In the genomic region with DNA sequence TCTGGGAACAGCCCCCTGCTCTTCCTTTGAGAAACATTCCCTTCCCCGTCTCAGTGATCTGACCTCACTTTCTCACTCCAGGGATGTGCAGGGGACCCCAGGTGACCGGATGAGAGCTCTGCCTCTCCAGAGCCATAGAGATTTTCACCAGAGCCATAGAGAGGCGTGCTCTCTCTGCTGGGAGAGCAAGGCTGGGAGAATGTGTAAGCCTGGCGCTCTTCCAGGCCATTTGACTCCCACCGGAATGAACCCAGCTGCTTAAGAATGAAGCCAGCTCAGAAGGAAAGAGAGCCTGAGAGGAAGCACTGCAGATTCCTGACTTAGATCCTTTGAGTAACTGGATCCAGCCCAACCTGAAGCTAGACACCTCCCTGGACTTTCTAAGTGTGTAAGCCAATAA, we compare ENCODE assay signal across 13 cellular contexts.
A peak's percentile ranks its signal among the peaks of the same experiment; 100 is the strongest.
DNase-seq lines count a peak whose midpoint lies in the region; ATAC-seq and TF ChIP-seq lines count a peak whose summit lies in the region.
"Had no signal": no experiment of that assay in that cellular context is flagged by ENCODE, and none has a peak within 500 bp of the region (broad histone marks: within the 10 kb centered on the region; RNA-seq: fewer than 3 reads in every experiment).

No MANE protein-coding gene starts in this region.

- no peaks in the 10 kb centered on the region for H3K36me3 ChIP-seq in heart right ventricle
- H3K36me3 ChIP-seq: SJSA1 had no signal

- no peaks in the 10 kb centered on the region for H3K9me3 ChIP-seq in heart right ventricle
- H3K9me3 ChIP-seq: body of pancreas, SJSA1 had no signal

- no peak for TF ChIP-seq CTCF in heart right ventricle (IDR thresholded peaks at IDR 0.05)
- no peak for TF ChIP-seq CTCF in omental fat pad (IDR thresholded peaks at IDR 0.05)

- ATAC-seq in SK-N-SH treated with all-trans-retinoic acid at 6 μM for 48 hours (peak; percentile 59), heart right ventricle (peak; percentile 14 to 64 (median 56)), omental fat pad (ENCODE audit: low FRiP score) (no peak)
- ATAC-seq: body of pancreas had no signal

- DNase-seq in NCI-H1105 treated with DMSO at 0.1 percent for 48 hours (lab: John Stamatoyannopoulos, UW): peak; percentile 13
- DNase-seq in NCI-H1105 (lab: John Stamatoyannopoulos, UW): no peak
- peak; percentile 34 to 48 for DNase-seq in heart right ventricle
- DNase-seq in skeletal muscle cell (ENCODE audit: low read depth): peak; percentile 66
- no peak for DNase-seq in epidermal melanocyte (ENCODE audit: insufficient read length, low spot score)
- no peak for DNase-seq in NCI-H187 treated with DMSO at 0.1 percent for 48 hours (lab: John Stamatoyannopoulos, UW)
- DNase-seq in omental fat pad (ENCODE audit: low spot score): no peak
- DNase-seq: naive B cell, NCI-H1930 had no signal

- peaks cover 0 to 26% (median 4%) of the 10 kb centered on the region in 7 donors for H3K27me3 ChIP-seq in heart right ventricle
- H3K27me3 ChIP-seq: body of pancreas, SJSA1 had no signal

- H3K4me1 ChIP-seq in heart right ventricle: peaks cover 0 to 18% (median 1%) of the 10 kb centered on the region in 9 donors

- 12 to 25% methylated on average over 5 of the region's 5 CpGs for WGBS in heart right ventricle, 2 donors

- intact Hi-C loops in heart right ventricle (cut with DNase I): no loop called here

- H3K27ac ChIP-seq in heart right ventricle: peak overlapping the region in 1 of 10 donors; percentile 30
- H3K27ac ChIP-seq: 22Rv1, body of pancreas, SJSA1 had no signal

- H3K4me3 ChIP-seq in heart right ventricle: no peak overlapping the region
- H3K4me3 ChIP-seq in skeletal muscle cell (ENCODE audit: low read depth, low read length): peak overlapping the region; percentile 5
- H3K4me3 ChIP-seq: body of pancreas, SJSA1 had no signal

TF ChIP-seq in SK-N-SH treated with all-trans-retinoic acid at 6 μM for 48 hours, 23 proteins besides CTCF, POLR2A, EP300 and RAD21:
- TF ChIP-seq ESRRG (CRISPR knock-in tag; IDR thresholded peaks at IDR 0.05): no peak
- no peak for TF ChIP-seq CREB5 (CRISPR knock-in tag; IDR thresholded peaks at IDR 0.05; ENCODE audit: low read depth)
- TF ChIP-seq PATZ1 (CRISPR knock-in tag; IDR thresholded peaks at IDR 0.05; ENCODE audit: borderline replicate concordance): no peak
- TF ChIP-seq, protein P1, sequence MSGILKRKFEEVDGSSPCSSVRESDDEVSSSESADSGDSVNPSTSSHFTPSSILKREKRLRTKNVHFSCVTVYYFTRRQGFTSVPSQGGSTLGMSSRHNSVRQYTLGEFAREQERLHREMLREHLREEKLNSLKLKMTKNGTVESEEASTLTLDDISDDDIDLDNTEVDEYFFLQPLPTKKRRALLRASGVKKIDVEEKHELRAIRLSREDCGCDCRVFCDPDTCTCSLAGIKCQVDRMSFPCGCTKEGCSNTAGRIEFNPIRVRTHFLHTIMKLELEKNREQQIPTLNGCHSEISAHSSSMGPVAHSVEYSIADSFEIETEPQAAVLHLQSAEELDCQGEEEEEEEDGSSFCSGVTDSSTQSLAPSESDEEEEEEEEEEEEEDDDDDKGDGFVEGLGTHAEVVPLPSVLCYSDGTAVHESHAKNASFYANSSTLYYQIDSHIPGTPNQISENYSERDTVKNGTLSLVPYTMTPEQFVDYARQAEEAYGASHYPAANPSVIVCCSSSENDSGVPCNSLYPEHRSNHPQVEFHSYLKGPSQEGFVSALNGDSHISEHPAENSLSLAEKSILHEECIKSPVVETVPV (CRISPR knock-in tag; IDR thresholded peaks at IDR 0.05): no peak
- no peak for TF ChIP-seq TOX (CRISPR knock-in tag; IDR thresholded peaks at IDR 0.05; ENCODE audit: borderline replicate concordance)
- TF ChIP-seq ZC3H10 (CRISPR knock-in tag; IDR thresholded peaks at IDR 0.05): no peak
- no peak for TF ChIP-seq ZNF8 (CRISPR knock-in tag; IDR thresholded peaks at IDR 0.05)
- TF ChIP-seq ISL1 (CRISPR knock-in tag; IDR thresholded peaks at IDR 0.05): no peak
- TF ChIP-seq, protein P2, sequence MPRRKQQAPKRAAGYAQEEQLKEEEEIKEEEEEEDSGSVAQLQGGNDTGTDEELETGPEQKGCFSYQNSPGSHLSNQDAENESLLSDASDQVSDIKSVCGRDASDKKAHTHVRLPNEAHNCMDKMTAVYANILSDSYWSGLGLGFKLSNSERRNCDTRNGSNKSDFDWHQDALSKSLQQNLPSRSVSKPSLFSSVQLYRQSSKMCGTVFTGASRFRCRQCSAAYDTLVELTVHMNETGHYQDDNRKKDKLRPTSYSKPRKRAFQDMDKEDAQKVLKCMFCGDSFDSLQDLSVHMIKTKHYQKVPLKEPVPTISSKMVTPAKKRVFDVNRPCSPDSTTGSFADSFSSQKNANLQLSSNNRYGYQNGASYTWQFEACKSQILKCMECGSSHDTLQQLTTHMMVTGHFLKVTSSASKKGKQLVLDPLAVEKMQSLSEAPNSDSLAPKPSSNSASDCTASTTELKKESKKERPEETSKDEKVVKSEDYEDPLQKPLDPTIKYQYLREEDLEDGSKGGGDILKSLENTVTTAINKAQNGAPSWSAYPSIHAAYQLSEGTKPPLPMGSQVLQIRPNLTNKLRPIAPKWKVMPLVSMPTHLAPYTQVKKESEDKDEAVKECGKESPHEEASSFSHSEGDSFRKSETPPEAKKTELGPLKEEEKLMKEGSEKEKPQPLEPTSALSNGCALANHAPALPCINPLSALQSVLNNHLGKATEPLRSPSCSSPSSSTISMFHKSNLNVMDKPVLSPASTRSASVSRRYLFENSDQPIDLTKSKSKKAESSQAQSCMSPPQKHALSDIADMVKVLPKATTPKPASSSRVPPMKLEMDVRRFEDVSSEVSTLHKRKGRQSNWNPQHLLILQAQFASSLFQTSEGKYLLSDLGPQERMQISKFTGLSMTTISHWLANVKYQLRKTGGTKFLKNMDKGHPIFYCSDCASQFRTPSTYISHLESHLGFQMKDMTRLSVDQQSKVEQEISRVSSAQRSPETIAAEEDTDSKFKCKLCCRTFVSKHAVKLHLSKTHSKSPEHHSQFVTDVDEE (CRISPR knock-in tag; IDR thresholded peaks at IDR 0.05): no peak
- no peak for TF ChIP-seq ZNF565 (CRISPR knock-in tag; conservative IDR thresholded peaks at IDR 0.05; ENCODE audit: low read depth)
- no peak for TF ChIP-seq ZNF70 (CRISPR knock-in tag; IDR thresholded peaks at IDR 0.05)
- TF ChIP-seq BACH2 (CRISPR knock-in tag; IDR thresholded peaks at IDR 0.05; ENCODE audit: borderline replicate concordance): no peak
- TF ChIP-seq POU6F1 (CRISPR knock-in tag; IDR thresholded peaks at IDR 0.05; ENCODE audit: borderline replicate concordance, low read depth): no peak
- no peak for TF ChIP-seq OSR1 (CRISPR knock-in tag; IDR thresholded peaks at IDR 0.05)
- TF ChIP-seq TCF4 (CRISPR knock-in tag; IDR thresholded peaks at IDR 0.05; ENCODE audit: borderline replicate concordance): no peak

Comparison
In these comparisons a context has a peak if more than half of its experiments do, and no peak if none do; other contexts are left out.
1. DNase-seq: peak in NCI-H1105 treated with DMSO at 0.1 percent for 48 hours (single experiment), heart right ventricle (2 of 2) and skeletal muscle cell (single experiment); none in NCI-H1105 (single experiment), epidermal melanocyte (single experiment), NCI-H187 treated with DMSO at 0.1 percent for 48 hours (single experiment) and omental fat pad (single experiment).